ENCODE assay signal across 1 cellular context in the genomic region with DNA sequence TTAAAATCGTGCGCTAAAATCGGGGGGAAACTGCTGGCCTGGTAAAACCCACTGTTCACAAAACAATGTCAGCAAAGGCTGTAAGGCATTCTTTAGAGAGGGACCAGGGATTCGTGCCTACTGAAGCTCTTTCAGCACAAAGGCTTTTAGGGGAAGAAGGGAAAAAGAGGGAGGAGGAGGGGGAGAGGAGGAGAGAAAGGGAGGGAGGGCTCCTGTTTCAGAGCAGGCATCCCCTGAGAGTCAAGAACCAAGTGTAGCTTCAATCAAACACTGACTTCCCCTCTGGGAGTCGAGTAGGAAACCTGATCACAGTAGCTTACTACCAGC.
TF ChIP-seq lines count a peak whose summit lies in the region.

No MANE protein-coding gene starts in this region.

TF ChIP-seq in IMR-90, 13 proteins besides CTCF, POLR2A, EP300 and RAD21:
- TF ChIP-seq, protein P1, sequence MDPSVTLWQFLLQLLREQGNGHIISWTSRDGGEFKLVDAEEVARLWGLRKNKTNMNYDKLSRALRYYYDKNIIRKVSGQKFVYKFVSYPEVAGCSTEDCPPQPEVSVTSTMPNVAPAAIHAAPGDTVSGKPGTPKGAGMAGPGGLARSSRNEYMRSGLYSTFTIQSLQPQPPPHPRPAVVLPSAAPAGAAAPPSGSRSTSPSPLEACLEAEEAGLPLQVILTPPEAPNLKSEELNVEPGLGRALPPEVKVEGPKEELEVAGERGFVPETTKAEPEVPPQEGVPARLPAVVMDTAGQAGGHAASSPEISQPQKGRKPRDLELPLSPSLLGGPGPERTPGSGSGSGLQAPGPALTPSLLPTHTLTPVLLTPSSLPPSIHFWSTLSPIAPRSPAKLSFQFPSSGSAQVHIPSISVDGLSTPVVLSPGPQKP (IDR thresholded peaks at IDR 0.05; ENCODE audit: borderline replicate concordance, low read depth, low read length): no peak
- TF ChIP-seq BHLHE40 (IDR thresholded peaks at IDR 0.05; ENCODE audit: low read depth, low read length): no peak
- no peak for TF ChIP-seq RFX5 (IDR thresholded peaks at IDR 0.05; ENCODE audit: low read depth, low read length)
- TF ChIP-seq CHD1 (IDR thresholded peaks at IDR 0.05; ENCODE audit: low read depth, low read length): no peak
- TF ChIP-seq, protein P2, sequence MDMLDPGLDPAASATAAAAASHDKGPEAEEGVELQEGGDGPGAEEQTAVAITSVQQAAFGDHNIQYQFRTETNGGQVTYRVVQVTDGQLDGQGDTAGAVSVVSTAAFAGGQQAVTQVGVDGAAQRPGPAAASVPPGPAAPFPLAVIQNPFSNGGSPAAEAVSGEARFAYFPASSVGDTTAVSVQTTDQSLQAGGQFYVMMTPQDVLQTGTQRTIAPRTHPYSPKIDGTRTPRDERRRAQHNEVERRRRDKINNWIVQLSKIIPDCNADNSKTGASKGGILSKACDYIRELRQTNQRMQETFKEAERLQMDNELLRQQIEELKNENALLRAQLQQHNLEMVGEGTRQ (IDR thresholded peaks at IDR 0.05; ENCODE audit: low read depth, low read length): no peak
- no peak for TF ChIP-seq SMC3 (IDR thresholded peaks at IDR 0.05; ENCODE audit: low read depth, low read length)
- no peak for TF ChIP-seq CEBPB (IDR thresholded peaks at IDR 0.05; ENCODE audit: low read depth, low read length)
- no peak for TF ChIP-seq NFE2L2 (IDR thresholded peaks at IDR 0.05; ENCODE audit: low read depth, low read length)
- no peak for TF ChIP-seq RCOR1 (IDR thresholded peaks at IDR 0.05; ENCODE audit: insufficient replicate concordance, low read length)
- no peak for TF ChIP-seq MAFK (IDR thresholded peaks at IDR 0.05; ENCODE audit: low read depth, low read length)
- no peak for TF ChIP-seq MAZ (IDR thresholded peaks at IDR 0.05; ENCODE audit: borderline replicate concordance, low read depth, low read length)
- no peak for TF ChIP-seq FOS (IDR thresholded peaks at IDR 0.05; ENCODE audit: low read depth, low read length)
- TF ChIP-seq MXI1 (IDR thresholded peaks at IDR 0.05; ENCODE audit: borderline replicate concordance, low read depth, low read length): no peak
